In the genomic region with DNA sequence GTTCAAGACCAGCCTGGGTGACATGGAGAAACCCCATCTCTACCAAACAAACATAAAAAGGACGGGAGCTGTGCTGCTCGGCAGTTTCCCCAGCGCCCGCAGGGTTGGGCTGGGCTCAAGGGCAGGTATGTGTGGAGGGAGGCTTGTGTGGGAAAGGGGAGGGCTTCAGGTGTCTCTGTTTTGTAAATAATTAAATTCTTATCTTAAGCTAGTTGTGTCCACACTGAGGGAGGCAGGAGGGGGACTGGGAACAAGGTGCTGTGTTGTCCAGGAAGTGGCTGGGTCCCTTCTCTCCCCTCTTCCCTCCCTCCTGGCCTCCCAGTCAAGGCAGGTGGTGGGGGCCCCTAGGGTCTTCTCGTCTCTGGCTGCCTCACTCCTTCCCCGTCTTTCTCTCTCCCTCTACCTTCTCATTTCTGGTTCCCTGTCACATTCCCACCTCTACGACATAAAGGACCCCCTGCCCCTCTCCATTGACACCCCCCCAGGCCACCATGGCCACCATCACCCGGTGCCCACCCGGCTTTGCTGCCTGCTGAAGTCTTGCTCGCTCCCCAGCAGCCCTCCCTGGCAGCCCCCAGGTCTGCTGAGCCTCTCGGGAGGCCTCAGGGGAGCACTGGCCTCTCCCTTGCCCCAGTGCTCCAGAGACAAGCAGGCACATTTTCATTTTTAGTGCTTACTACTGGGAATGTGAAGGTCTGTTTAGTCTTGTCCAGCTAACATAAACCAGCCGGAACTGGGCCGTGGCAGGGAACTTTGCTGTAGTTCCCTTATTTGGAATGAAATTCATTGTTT, we compare ENCODE assay signal across 1 cellular context.
TF ChIP-seq lines count a peak whose summit lies in the region.

No MANE protein-coding gene starts in this region.

TF ChIP-seq in IMR-90, 13 proteins besides CTCF, POLR2A, EP300 and RAD21:
- TF ChIP-seq CEBPB (IDR thresholded peaks at IDR 0.05; ENCODE audit: low read depth, low read length) (no peak), BHLHE40 (IDR thresholded peaks at IDR 0.05; ENCODE audit: low read depth, low read length) (no peak), MXI1 (IDR thresholded peaks at IDR 0.05; ENCODE audit: borderline replicate concordance, low read depth, low read length) (no peak), RFX5 (IDR thresholded peaks at IDR 0.05; ENCODE audit: low read depth, low read length) (no peak), FOS (IDR thresholded peaks at IDR 0.05; ENCODE audit: low read depth, low read length) (no peak), NFE2L2 (IDR thresholded peaks at IDR 0.05; ENCODE audit: low read depth, low read length) (no peak), CHD1 (IDR thresholded peaks at IDR 0.05; ENCODE audit: low read depth, low read length) (no peak), MAFK (IDR thresholded peaks at IDR 0.05; ENCODE audit: low read depth, low read length) (no peak)
- TF ChIP-seq, protein P1, sequence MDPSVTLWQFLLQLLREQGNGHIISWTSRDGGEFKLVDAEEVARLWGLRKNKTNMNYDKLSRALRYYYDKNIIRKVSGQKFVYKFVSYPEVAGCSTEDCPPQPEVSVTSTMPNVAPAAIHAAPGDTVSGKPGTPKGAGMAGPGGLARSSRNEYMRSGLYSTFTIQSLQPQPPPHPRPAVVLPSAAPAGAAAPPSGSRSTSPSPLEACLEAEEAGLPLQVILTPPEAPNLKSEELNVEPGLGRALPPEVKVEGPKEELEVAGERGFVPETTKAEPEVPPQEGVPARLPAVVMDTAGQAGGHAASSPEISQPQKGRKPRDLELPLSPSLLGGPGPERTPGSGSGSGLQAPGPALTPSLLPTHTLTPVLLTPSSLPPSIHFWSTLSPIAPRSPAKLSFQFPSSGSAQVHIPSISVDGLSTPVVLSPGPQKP (IDR thresholded peaks at IDR 0.05; ENCODE audit: borderline replicate concordance, low read depth, low read length), result no peak
